Comparison of ENCODE assay signal across 8 cellular contexts in genomic region chr3:165206454-165207266, GRCh38. TPM values are rescaled to one million over a fixed set of nuclear protein-coding genes. Genes with fewer than 3 reads are reported as not detected.
DNase-seq lines count a peak whose midpoint lies in the region; TF ChIP-seq lines count a peak whose summit lies in the region.

No MANE protein-coding gene starts in this region.

- TF ChIP-seq CTCF in LNCaP clone FGC (IDR thresholded peaks at IDR 0.05; ENCODE audit: control insufficient read depth, extremely low read depth, insufficient read depth), result peak; percentile 95

- CTCF ChIA-PET in HEK293T (lab: Yijun Ruan, JAX), result interaction anchor here (0.6 to 1.3 kb wide), 3 partner anchors 12 to 387 kb away, joined by 4 to 6 read pairs (median 6); no protein-coding TSS in a partner anchor

- POLR2A ChIA-PET in HEK293T (lab: Yijun Ruan, JAX), result no interaction called here

- H3K4me3 ChIP-seq in LNCaP clone FGC (ENCODE audit: low read depth, low read length), result peak overlapping the region; percentile 54

- peak; percentile 23 for DNase-seq in activated naive CD4-positive, alpha-beta T cell treated with Interleukin-2 at 50 U/mL for 16 hours
- no peak for DNase-seq in activated naive CD4-positive, alpha-beta T cell (lab: John Stamatoyannopoulos, UW)
- DNase-seq in HEK293T (ENCODE audit: extremely low spot score) (peak; percentile 73), LNCaP clone FGC (ENCODE audit: low read depth) (peak; percentile 61), RPMI7951 (ENCODE audit: low read depth) (peak; percentile 69), brain pericyte (ENCODE audit: low read depth, low spot score) (peak; percentile 58), inferior parietal cortex (ENCODE audit: extremely low spot score) (peak; percentile 83), smooth muscle cell of the brain vasculature (ENCODE audit: low read depth, low spot score) (peak; percentile 57)

TF ChIP-seq in HEK293T, 16 proteins besides CTCF, POLR2A, EP300 and RAD21:
- peak; percentile 32; the same call in 1 of the 2 replicates for TF ChIP-seq L3MBTL2 (conservative IDR thresholded peaks at IDR 0.05)
- TF ChIP-seq CTBP1 (IDR thresholded peaks at IDR 0.05; ENCODE audit: borderline replicate concordance), result no peak

RNA-seq across cellular contexts. Expression of gene SLITRK3, which starts 10.5 kb away (rescaled TPM):
- total RNA-seq in RPMI7951 (2014; rRNA removed; shearing (Covaris generic)), result not detected in 2 replicates

Comparison
In these comparisons a context has a peak if more than half of its experiments do, and no peak if none do; other contexts are left out.
1. DNase-seq: peak in activated naive CD4-positive, alpha-beta T cell treated with Interleukin-2 at 50 U/mL for 16 hours (single experiment), HEK293T (single experiment), LNCaP clone FGC (single experiment), RPMI7951 (single experiment), brain pericyte (single experiment), inferior parietal cortex (single experiment) and smooth muscle cell of the brain vasculature (single experiment); none in activated naive CD4-positive, alpha-beta T cell (0 of 4).